Comparison of ENCODE assay signal across 18 cellular contexts in the genomic region with DNA sequence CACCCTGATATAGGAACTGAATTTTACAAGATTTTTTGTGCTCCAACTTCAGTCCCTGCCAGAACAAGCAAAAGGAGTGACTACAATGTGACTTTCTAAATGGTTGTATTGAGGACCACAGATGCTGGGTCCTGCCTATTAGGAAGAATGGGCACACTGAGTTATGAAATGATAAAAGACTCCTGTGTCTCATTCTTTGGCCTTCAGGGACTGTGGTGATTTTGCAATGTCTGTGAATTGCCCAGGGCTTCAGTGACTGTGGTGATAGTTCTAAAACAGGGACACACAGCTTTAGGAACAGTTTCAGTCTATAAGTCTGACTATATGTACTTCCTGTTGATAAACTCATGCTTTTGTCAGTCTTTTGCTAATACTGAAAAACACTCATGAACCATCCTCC.
A peak's percentile ranks its signal among the peaks of the same experiment; 100 is the strongest.
DNase-seq lines count a peak whose midpoint lies in the region; ATAC-seq and TF ChIP-seq lines count a peak whose summit lies in the region.
"Had no signal": no experiment of that assay in that cellular context is flagged by ENCODE, and none has a peak within 500 bp of the region (broad histone marks: within the 10 kb centered on the region; RNA-seq: fewer than 3 reads in every experiment).

No MANE protein-coding gene starts in this region.

- no peaks in the 10 kb centered on the region for H4K20me1 ChIP-seq in SK-N-SH (ENCODE audit: insufficient read depth)

- peak; percentile 0 for DNase-seq in NAMALWA (ENCODE audit: low spot score)
- DNase-seq in RPMI7951 (ENCODE audit: low read depth), result peak; percentile 0
- DNase-seq in foreskin melanocyte, result peak; percentile 75
- DNase-seq in kidney tubule cell (ENCODE audit: low spot score), result no peak
- DNase-seq in aorta, result no peak
- DNase-seq in stimulated activated CD8-positive, alpha-beta memory T cell treated with anti-CD3 and anti-CD28 coated beads, Interleukin-4, amount 100 ng/mL, for 48 hours, result no peak
- no peak for DNase-seq in SK-N-SH
- DNase-seq: BE2C; Calu3; CD8-positive, alpha-beta memory T cell; DMS79 treated with DMSO at 0.1 percent for 48 hours; GF-D8; Karpas-422; NCI-H2029; NCI-H446; NCI-H526; NCI-H82; T-cell had no signal

- H3K4me3 ChIP-seq in aorta (ENCODE audit: low read length in 2 of 2) (no peak overlapping the region), SK-N-SH (ENCODE audit: low read depth in 2 of 2, low read length in 1 of 2) (no peak overlapping the region)

- H2AFZ ChIP-seq in SK-N-SH (ENCODE audit: low read depth), result no peak overlapping the region

- H3K9me3 ChIP-seq in aorta (ENCODE audit: control insufficient read depth, low read length), result no peaks in the 10 kb centered on the region
- no peaks in the 10 kb centered on the region for H3K9me3 ChIP-seq in SK-N-SH
- H3K9me3 ChIP-seq: BE2C had no signal

- POLR2A ChIA-PET in SK-N-SH (lab: Yijun Ruan, JAX), result no interaction called here

- no peak overlapping the region for H3K4me2 ChIP-seq in SK-N-SH

- no peak for TF ChIP-seq EP300 in SK-N-SH (IDR thresholded peaks at IDR 0.05; ENCODE audit: borderline replicate concordance in 1 of 2, low read depth in 1 of 2, low read length in 1 of 2)

- H3K79me2 ChIP-seq in SK-N-SH (ENCODE audit: insufficient read depth), result no peaks in the 10 kb centered on the region

- TF ChIP-seq RAD21 in SK-N-SH (IDR thresholded peaks at IDR 0.05; ENCODE audit: low read length), result no peak

- H3F3A ChIP-seq in SK-N-SH (replicated peaks; ENCODE audit: insufficient read depth), result no peaks in the 10 kb centered on the region

- intact Hi-C loops in aorta (cut with DNase I), result no loop called here

- no peaks in the 10 kb centered on the region for H3K27me3 ChIP-seq in aorta (ENCODE audit: control insufficient read depth in 1 of 2, insufficient read depth in 2 of 2, low read length in 1 of 2)
- H3K27me3 ChIP-seq in SK-N-SH (ENCODE audit: insufficient read depth), result no peaks in the 10 kb centered on the region
- H3K27me3 ChIP-seq: BE2C had no signal

- H3K36me3 ChIP-seq in aorta (ENCODE audit: control insufficient read depth in 1 of 2, insufficient read depth in 2 of 2, low read length in 1 of 2) (no peaks in the 10 kb centered on the region), SK-N-SH (replicated peaks in 1 of 2; ENCODE audit: control insufficient read depth in 1 of 2, insufficient read depth in 2 of 2, low read length in 1 of 2) (no peaks in the 10 kb centered on the region)
- H3K36me3 ChIP-seq: BE2C had no signal

- H3K4me1 ChIP-seq in aorta (ENCODE audit: control insufficient read depth in 1 of 2, insufficient read depth in 2 of 2, low read length in 2 of 2) (no peaks in the 10 kb centered on the region), SK-N-SH (ENCODE audit: control insufficient read depth in 1 of 2, insufficient read depth in 2 of 2, low read depth in 1 of 2, low read length in 1 of 2) (no peaks in the 10 kb centered on the region)
- H3K4me1 ChIP-seq: BE2C had no signal

- no peak overlapping the region for H3K27ac ChIP-seq in aorta (ENCODE audit: low read depth in 1 of 2, low read length in 2 of 2)
- no peak overlapping the region for H3K27ac ChIP-seq in SK-N-SH (ENCODE audit: low read depth in 2 of 2, low read length in 1 of 2)

- no peak overlapping the region for H3K9ac ChIP-seq in SK-N-SH

- CTCF ChIA-PET in SK-N-SH (lab: Yijun Ruan, JAX), result no interaction called here

- H3K9me2 ChIP-seq in SK-N-SH, result no peaks in the 10 kb centered on the region

- ATAC-seq in aorta (ENCODE audit: low FRiP score), result no peak
- ATAC-seq: T-cell had no signal

- TF ChIP-seq CTCF in SK-N-SH (IDR thresholded peaks at IDR 0.05), result no peak

TF ChIP-seq in SK-N-SH, 30 proteins besides CTCF, POLR2A, EP300 and RAD21:
- TF ChIP-seq GABPA (IDR thresholded peaks at IDR 0.05; ENCODE audit: low read depth) (no peak), TEAD4 (IDR thresholded peaks at IDR 0.05; ENCODE audit: borderline replicate concordance, insufficient read depth) (no peak), RXRA (IDR thresholded peaks at IDR 0.05; ENCODE audit: borderline replicate concordance, low read depth) (no peak), GATA2 (CRISPR knock-in tag; IDR thresholded peaks at IDR 0.05) (no peak), ELF1 (IDR thresholded peaks at IDR 0.05) (no peak), NFIC (IDR thresholded peaks at IDR 0.05; ENCODE audit: borderline replicate concordance) (no peak), RCOR1 (IDR thresholded peaks at IDR 0.05; ENCODE audit: low read length) (no peak), FOXJ3 (CRISPR knock-in tag; IDR thresholded peaks at IDR 0.05) (no peak)
- TF ChIP-seq, protein P1, sequence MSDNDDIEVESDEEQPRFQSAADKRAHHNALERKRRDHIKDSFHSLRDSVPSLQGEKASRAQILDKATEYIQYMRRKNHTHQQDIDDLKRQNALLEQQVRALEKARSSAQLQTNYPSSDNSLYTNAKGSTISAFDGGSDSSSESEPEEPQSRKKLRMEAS (IDR thresholded peaks at IDR 0.05; ENCODE audit: low read depth), result no peak
- TF ChIP-seq, protein P2, sequence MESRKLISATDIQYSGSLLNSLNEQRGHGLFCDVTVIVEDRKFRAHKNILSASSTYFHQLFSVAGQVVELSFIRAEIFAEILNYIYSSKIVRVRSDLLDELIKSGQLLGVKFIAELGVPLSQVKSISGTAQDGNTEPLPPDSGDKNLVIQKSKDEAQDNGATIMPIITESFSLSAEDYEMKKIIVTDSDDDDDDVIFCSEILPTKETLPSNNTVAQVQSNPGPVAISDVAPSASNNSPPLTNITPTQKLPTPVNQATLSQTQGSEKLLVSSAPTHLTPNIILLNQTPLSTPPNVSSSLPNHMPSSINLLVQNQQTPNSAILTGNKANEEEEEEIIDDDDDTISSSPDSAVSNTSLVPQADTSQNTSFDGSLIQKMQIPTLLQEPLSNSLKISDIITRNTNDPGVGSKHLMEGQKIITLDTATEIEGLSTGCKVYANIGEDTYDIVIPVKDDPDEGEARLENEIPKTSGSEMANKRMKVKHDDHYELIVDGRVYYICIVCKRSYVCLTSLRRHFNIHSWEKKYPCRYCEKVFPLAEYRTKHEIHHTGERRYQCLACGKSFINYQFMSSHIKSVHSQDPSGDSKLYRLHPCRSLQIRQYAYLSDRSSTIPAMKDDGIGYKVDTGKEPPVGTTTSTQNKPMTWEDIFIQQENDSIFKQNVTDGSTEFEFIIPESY (IDR thresholded peaks at IDR 0.05; ENCODE audit: borderline replicate concordance, low read depth), result no peak
- TF ChIP-seq, protein P3, sequence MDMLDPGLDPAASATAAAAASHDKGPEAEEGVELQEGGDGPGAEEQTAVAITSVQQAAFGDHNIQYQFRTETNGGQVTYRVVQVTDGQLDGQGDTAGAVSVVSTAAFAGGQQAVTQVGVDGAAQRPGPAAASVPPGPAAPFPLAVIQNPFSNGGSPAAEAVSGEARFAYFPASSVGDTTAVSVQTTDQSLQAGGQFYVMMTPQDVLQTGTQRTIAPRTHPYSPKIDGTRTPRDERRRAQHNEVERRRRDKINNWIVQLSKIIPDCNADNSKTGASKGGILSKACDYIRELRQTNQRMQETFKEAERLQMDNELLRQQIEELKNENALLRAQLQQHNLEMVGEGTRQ (IDR thresholded peaks at IDR 0.05; ENCODE audit: borderline replicate concordance, low read depth, low read length), result no peak
- TF ChIP-seq, protein P4, sequence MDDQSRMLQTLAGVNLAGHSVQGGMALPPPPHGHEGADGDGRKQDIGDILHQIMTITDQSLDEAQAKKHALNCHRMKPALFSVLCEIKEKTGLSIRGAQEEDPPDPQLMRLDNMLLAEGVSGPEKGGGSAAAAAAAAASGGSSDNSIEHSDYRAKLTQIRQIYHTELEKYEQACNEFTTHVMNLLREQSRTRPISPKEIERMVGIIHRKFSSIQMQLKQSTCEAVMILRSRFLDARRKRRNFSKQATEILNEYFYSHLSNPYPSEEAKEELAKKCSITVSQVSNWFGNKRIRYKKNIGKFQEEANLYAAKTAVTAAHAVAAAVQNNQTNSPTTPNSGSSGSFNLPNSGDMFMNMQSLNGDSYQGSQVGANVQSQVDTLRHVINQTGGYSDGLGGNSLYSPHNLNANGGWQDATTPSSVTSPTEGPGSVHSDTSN (IDR thresholded peaks at IDR 0.05), result no peak

Comparison
In these comparisons a context has a peak if more than half of its experiments do, and no peak if none do; other contexts are left out.
1. DNase-seq: peak in NAMALWA (single experiment), RPMI7951 (single experiment) and foreskin melanocyte (single experiment); none in kidney tubule cell (single experiment), aorta (0 of 2), stimulated activated CD8-positive, alpha-beta memory T cell treated with anti-CD3 and anti-CD28 coated beads, Interleukin-4, amount 100 ng/mL, for 48 hours (single experiment) and SK-N-SH (single experiment).